1 cellular context compared by ENCODE assay signal in the genomic region with DNA sequence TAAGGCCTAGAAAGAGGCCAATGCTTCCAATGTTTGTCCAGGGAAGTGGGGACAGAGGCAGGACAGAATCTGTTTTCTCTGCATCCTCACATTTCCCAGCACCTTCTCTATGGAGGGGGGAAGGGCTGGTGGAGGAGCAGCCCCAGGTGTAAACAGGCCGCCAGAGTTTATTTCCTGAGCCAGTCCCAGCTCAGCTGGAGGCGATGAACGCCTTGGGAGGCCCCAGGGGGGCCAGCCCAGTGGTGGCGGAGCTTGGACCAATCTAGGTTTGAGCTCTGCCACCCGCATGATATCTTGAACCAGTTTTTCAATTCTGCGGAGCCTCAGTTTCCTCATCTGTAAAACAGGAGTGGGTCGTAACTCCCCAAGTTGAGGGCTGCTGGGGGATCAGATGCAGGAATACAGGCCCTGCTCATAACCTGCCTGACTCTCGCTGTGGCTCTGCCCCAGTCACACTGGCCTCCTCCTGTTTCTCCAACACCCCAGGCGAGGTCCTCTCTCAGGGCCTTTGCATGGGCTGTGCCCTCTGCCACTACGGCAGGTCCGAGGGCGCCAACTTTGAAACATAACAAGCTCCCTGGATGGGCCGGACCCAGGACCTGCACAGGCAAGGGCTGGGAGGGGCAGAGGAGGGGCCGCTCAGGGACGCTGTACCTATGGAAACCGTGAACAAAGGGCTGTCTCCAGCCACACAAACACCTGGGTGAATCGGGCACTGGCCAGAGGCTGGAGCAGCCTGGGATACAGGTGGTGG.
TF ChIP-seq lines count a peak whose summit lies in the region.

No MANE protein-coding gene starts in this region.

TF ChIP-seq in endothelial cell of umbilical vein, 7 proteins besides CTCF, POLR2A, EP300 and RAD21 (continued from another document):
- TF ChIP-seq MYC (IDR thresholded peaks at IDR 0.05; ENCODE audit: low read depth, low read length), result no peak
- TF ChIP-seq EZH2 (IDR thresholded peaks at IDR 0.05; ENCODE audit: borderline replicate concordance, low read depth, low read length, severe bottlenecking), result no peak
- TF ChIP-seq POLR2AphosphoS5 (IDR thresholded peaks at IDR 0.05; ENCODE audit: insufficient read depth, low read depth, low read length), result no peak
